1 cellular context compared by ENCODE assay signal in genomic region chr10:94402204-94403033, GRCh38.
TF ChIP-seq lines count a peak whose summit lies in the region.

TBC1D12 (plus strand) TSS chr10:94402541; CDS start chr10:94402614, 73 bp downstream.

TF ChIP-seq in K562, 482 proteins besides CTCF, POLR2A, EP300 and RAD21 (continued from another document and continues in another):
- TF ChIP-seq TAF1 (IDR thresholded peaks at IDR 0.05; ENCODE audit: control insufficient read depth, extremely low read depth, insufficient read depth, low read length, severe bottlenecking) (peak; percentile 50), ZBTB7A (IDR thresholded peaks at IDR 0.05; ENCODE audit: borderline replicate concordance, control insufficient read depth, low read depth, low read length) (peak; percentile 46; the same call in 1 of the 2 replicates), ZNF316 (IDR thresholded peaks at IDR 0.05) (peak; percentile 38; the same call in 1 of the 2 replicates), SFPQ (IDR thresholded peaks at IDR 0.05; ENCODE audit: low read depth, low read length) (no peak), NFIC (IDR thresholded peaks at IDR 0.05) (peak; percentile 23; the same call in 1 of the 2 replicates), CBX3 (IDR thresholded peaks at IDR 0.05; ENCODE audit: borderline replicate concordance in 1 of 2, low read length in 2 of 2) (peak in 1 of 2 experiments; percentile 46; a peak in 1 of 3 replicates), NFATC3 (IDR thresholded peaks at IDR 0.05) (no peak), L3MBTL2 (IDR thresholded peaks at IDR 0.05) (peak; percentile 86), PML (IDR thresholded peaks at IDR 0.05; ENCODE audit: low read length) (0 out of 2 replicates have a peak, but pooled peaks have one; percentile 31), TAF7 (tag; IDR thresholded peaks at IDR 0.05) (no peak), YY1 (IDR thresholded peaks at IDR 0.05; ENCODE audit: borderline replicate concordance in 1 of 3, control insufficient read depth in 1 of 3, extremely low read depth in 1 of 3, insufficient read depth in 3 of 3, insufficient read length in 1 of 3, insufficient replicate concordance in 2 of 3, low read depth in 1 of 3, low read length in 2 of 3) (peak in 2 of 3 experiments; percentile 23 to 31), RUNX1 (IDR thresholded peaks at IDR 0.05; ENCODE audit: low read depth) (no peak), SP2 (IDR thresholded peaks at IDR 0.05; ENCODE audit: extremely low read depth, low read depth, low read length, poor library complexity, severe bottlenecking) (peak; percentile 81), SNIP1 (IDR thresholded peaks at IDR 0.05; ENCODE audit: low read depth) (peak; percentile 79), RFX1 (IDR thresholded peaks at IDR 0.05) (peak; percentile 60), ETV1 (tag; conservative IDR thresholded peaks at IDR 0.05; ENCODE audit: low read depth) (0 out of 2 replicates have a peak, but pooled peaks have one; percentile 6), ZBTB8A (IDR thresholded peaks at IDR 0.05; ENCODE audit: partially characterized antibody) (no peak), BHLHE40 (IDR thresholded peaks at IDR 0.05; ENCODE audit: low read length) (0 out of 2 replicates have a peak, but pooled peaks have one; percentile 5), FOXM1 (IDR thresholded peaks at IDR 0.05; ENCODE audit: low read depth) (peak; percentile 50; the same call in 1 of the 2 replicates), FOXM1 (CRISPR knock-in tag; IDR thresholded peaks at IDR 0.05; ENCODE audit: low read depth) (no peak), RBFOX2 (IDR thresholded peaks at IDR 0.05; ENCODE audit: low read depth, low read length) (peak; percentile 80), ZNF717 (CRISPR knock-in tag; IDR thresholded peaks at IDR 0.05) (no peak), GABPA (tag; conservative IDR thresholded peaks at IDR 0.05; ENCODE audit: low read depth) (peak; percentile 28), MAZ (CRISPR knock-in tag; conservative IDR thresholded peaks at IDR 0.05 in 1 of 2, IDR thresholded peaks at IDR 0.05 in 1 of 2) (peak in 1 of 2 experiments; percentile 70; a peak in 2 of 4 replicates), ARID1B (IDR thresholded peaks at IDR 0.05) (no peak), SIN3A (IDR thresholded peaks at IDR 0.05; ENCODE audit: borderline replicate concordance in 2 of 2, control insufficient read depth in 1 of 2, low read depth in 2 of 2, low read length in 2 of 2) (peak in 1 of 2 experiments; percentile 66; a peak in 1 of 4 replicates), POLR2G (IDR thresholded peaks at IDR 0.05; ENCODE audit: low read depth, low read length) (peak; percentile 89), PKNOX1 (IDR thresholded peaks at IDR 0.05) (peak; percentile 94), ZNF778 (CRISPR knock-in tag; IDR thresholded peaks at IDR 0.05) (no peak), MEIS2 (IDR thresholded peaks at IDR 0.05; ENCODE audit: partially characterized antibody) (peak; percentile 75), SUPT5H (IDR thresholded peaks at IDR 0.05) (peak; percentile 68), BRD4 (IDR thresholded peaks at IDR 0.05) (no peak), HNRNPLL (IDR thresholded peaks at IDR 0.05; ENCODE audit: low read depth, low read length, poor library complexity, severe bottlenecking) (peak; percentile 73), BRCA1 (IDR thresholded peaks at IDR 0.05) (no peak), BRCA1 (CRISPR knock-in tag; IDR thresholded peaks at IDR 0.05) (no peak), HMGN3 (IDR thresholded peaks at IDR 0.05; ENCODE audit: borderline replicate concordance, extremely low read depth, insufficient read length, low read depth, low read length) (peak; percentile 14), ELF1 (tag; IDR thresholded peaks at IDR 0.05) (no peak), NONO (IDR thresholded peaks at IDR 0.05; ENCODE audit: low read depth in 2 of 2, low read length in 1 of 2) (0 out of 4 replicates have a peak, but pooled peaks of 1 of the 2 experiments have one; percentile 30), RCOR1 (IDR thresholded peaks at IDR 0.05; ENCODE audit: borderline replicate concordance in 1 of 2, low read depth in 2 of 2, low read length in 2 of 2) (0 out of 4 replicates have a peak, but pooled peaks of 1 of the 2 experiments have one; percentile 38), MCM3 (IDR thresholded peaks at IDR 0.05) (no peak), HCFC1 (IDR thresholded peaks at IDR 0.05; ENCODE audit: low read depth, low read length) (no peak), ZBTB40 (IDR thresholded peaks at IDR 0.05) (0 out of 2 replicates have a peak, but pooled peaks have one; percentile 2), ZBTB40 (CRISPR knock-in tag; IDR thresholded peaks at IDR 0.05) (no peak), SMAD4 (CRISPR knock-in tag; conservative IDR thresholded peaks at IDR 0.05) (0 out of 2 replicates have a peak, but pooled peaks have one; percentile 9), MBD2 (IDR thresholded peaks at IDR 0.05; ENCODE audit: borderline replicate concordance, low read depth) (0 out of 2 replicates have a peak, but pooled peaks have one; percentile 34), PATZ1 (CRISPR knock-in tag; IDR thresholded peaks at IDR 0.05; ENCODE audit: borderline replicate concordance) (no peak), PHF8 (IDR thresholded peaks at IDR 0.05; ENCODE audit: borderline replicate concordance, low read length) (peak; percentile 74; the same call in 1 of the 2 replicates), CC2D1A (IDR thresholded peaks at IDR 0.05) (peak; percentile 86), NRF1 (conservative IDR thresholded peaks at IDR 0.05 in 1 of 2, IDR thresholded peaks at IDR 0.05 in 1 of 2) (peak; percentile 86 to 89), TFAP4 (CRISPR knock-in tag; IDR thresholded peaks at IDR 0.05; ENCODE audit: borderline replicate concordance) (peak; percentile 68), ETS2 (tag; IDR thresholded peaks at IDR 0.05; ENCODE audit: borderline replicate concordance, poor library complexity, severe bottlenecking) (no peak), MYC (IDR thresholded peaks at IDR 0.05; ENCODE audit: low read depth, low read length) (peak; percentile 25; the same call in 1 of the 2 replicates), MYC (CRISPR knock-in tag; IDR thresholded peaks at IDR 0.05; ENCODE audit: borderline replicate concordance, low read depth) (no peak), ZNF280B (CRISPR knock-in tag; IDR thresholded peaks at IDR 0.05) (no peak), OTX1 (CRISPR knock-in tag; IDR thresholded peaks at IDR 0.05) (no peak)
